Comparison of ENCODE assay signal across 16 cellular contexts in genomic region chr2:101734511-101735165, GRCh38. TPM values are rescaled to one million over a fixed set of nuclear protein-coding genes. Genes with fewer than 3 reads are reported as not detected.
DNase-seq lines count a peak whose midpoint lies in the region; ATAC-seq, FAIRE-seq and TF ChIP-seq lines count a peak whose summit lies in the region.
"Had no signal": no experiment of that assay in that cellular context is flagged by ENCODE, and none has a peak within 500 bp of the region (broad histone marks: within the 10 kb centered on the region; RNA-seq: fewer than 3 reads in every experiment).

No MANE protein-coding gene starts in this region.

- CTCF ChIA-PET in HepG2 (lab: Yijun Ruan, JAX; ENCODE audit: low intra/inter-chr PET ratio, low total read pairs), result no interaction called here

- H3K4me1 ChIP-seq in HepG2 (ENCODE audit: insufficient read depth, low read length) (peaks cover 100% of the 10 kb centered on the region), right lobe of liver (peaks cover 0 to 59% (median 29%) of the 10 kb centered on the region in 4 donors)

- no peak for TF ChIP-seq EP300 in HepG2 (IDR thresholded peaks at IDR 0.05; ENCODE audit: low read depth in 2 of 2, low read length in 2 of 2)
- TF ChIP-seq EP300 in HepG2 (CRISPR knock-in tag; IDR thresholded peaks at IDR 0.05; ENCODE audit: borderline replicate concordance), result no peak

- H3K9me3 ChIP-seq in HepG2 (ENCODE audit: low read length) (no peaks in the 10 kb centered on the region), right lobe of liver (no peaks in the 10 kb centered on the region)
- H3K9me3 ChIP-seq: vagina had no signal

- intact Hi-C loops in HepG2 (cut with micrococcal nuclease; ENCODE audit: unreplicated experiment) (no loop called here), right lobe of liver (cut with DNase I) (no loop called here)

- H3K27ac ChIP-seq in HepG2 (ENCODE audit: extremely low read length, insufficient read depth, low read length) (peak overlapping the region; percentile 40), right lobe of liver (no peak overlapping the region)
- H3K27ac ChIP-seq: KMS-11, vagina had no signal

- in situ Hi-C loops in HepG2 (cut with HindIII; ENCODE audit: extremely low pct_ligation_motif_present, low pct_unique_long_range_greater_than_20kb), result no loop called here

- H3K27ac Mint-ChIP-seq in naive B cell, result peak overlapping the region; percentile 54 to 93 (median 82)

- ATAC-seq in HepG2 (no peak), right lobe of liver (no peak), naive B cell (ENCODE audit: low read depth in 2 of 2) (no peak), HG02884 (IDR thresholded peaks at IDR 0.05; ENCODE audit: unreplicated experiment) (no peak), HG03432 (IDR thresholded peaks at IDR 0.05; ENCODE audit: unreplicated experiment) (no peak), GM18502 (IDR thresholded peaks at IDR 0.05; ENCODE audit: poor library complexity, unreplicated experiment) (no peak), GM18907 (IDR thresholded peaks at IDR 0.05; ENCODE audit: unreplicated experiment) (no peak)

- TF ChIP-seq POLR2A in HepG2 (IDR thresholded peaks at IDR 0.05; ENCODE audit: insufficient read depth in 1 of 2, low read depth in 2 of 2, low read length in 2 of 2) (no peak), right lobe of liver (IDR thresholded peaks at IDR 0.05) (no peak)

- H3K36me3 Mint-ChIP-seq in naive B cell, result peaks cover 0 to 4% of the 10 kb centered on the region in 2 donors

- H3K4me1 Mint-ChIP-seq in naive B cell, result peaks cover 63 to 97% (median 89%) of the 10 kb centered on the region in 3 donors

- H3K4me2 ChIP-seq in HepG2 (ENCODE audit: low read depth, low read length), result peak overlapping the region; percentile 26

- H2AFZ ChIP-seq in HepG2 (ENCODE audit: low read length), result no peak overlapping the region

- H3K36me3 ChIP-seq in HepG2 (replicated peaks in 1 of 2; ENCODE audit: control insufficient read depth in 1 of 2, insufficient read depth in 2 of 2, low read length in 2 of 2) (peaks cover 4 to 8% of the 10 kb centered on the region in 2 experiments; a peak in 4 of 5 replicates), right lobe of liver (no peaks in the 10 kb centered on the region)
- H3K36me3 ChIP-seq: vagina had no signal

- BruUV-seq in HepG2 (replicated peaks; lab: Mats Ljungman, UMichigan), result no TSS peak

- no peak for TF ChIP-seq RAD21 in HepG2 (CRISPR knock-in tag; IDR thresholded peaks at IDR 0.05)

- 0 out of 2 replicates have a peak overlapping the region, but pooled peaks have one; percentile 0 for H3K9ac ChIP-seq in HepG2 (ENCODE audit: insufficient read depth, low read depth, low read length)
- H3K9ac ChIP-seq: KMS-11 had no signal

- no peaks in the 10 kb centered on the region for H3K27me3 Mint-ChIP-seq in naive B cell

- H4K20me1 ChIP-seq in HepG2 (ENCODE audit: insufficient read depth, low read length), result peaks cover 88% of the 10 kb centered on the region

- H3K4me3 ChIP-seq in HepG2 (replicated peaks in 1 of 3; ENCODE audit: insufficient read depth in 1 of 3, low read depth in 2 of 3, low read length in 3 of 3) (no peak overlapping the region), right lobe of liver (no peak overlapping the region)
- H3K4me3 ChIP-seq: vagina had no signal

- H3K9me3 Mint-ChIP-seq in naive B cell, result no peaks in the 10 kb centered on the region

- WGBS in HepG2 (ENCODE audit: low lambda C conversion rate), result 86% methylated on average over 8 of the region's 8 CpGs
- WGBS in right lobe of liver (ENCODE audit: insufficient coverage, low coverage, low lambda C conversion rate, missing lambda C conversion rate), result 86% methylated on average over 8 of the region's 8 CpGs

- DNase-seq in HepG2 (ENCODE audit: low spot score) (no peak), right lobe of liver (no peak), cerebellum (ENCODE audit: low spot score) (peak; percentile 78), naive B cell (no peak)
- DNase-seq: activated CD4-positive, CD25-positive, alpha-beta regulatory T cell; activated T-cell treated with anti-CD3 and anti-CD28 coated beads for 4 hours; DND-41; NCI-H1930; occipital lobe had no signal

- no peaks in the 10 kb centered on the region for H3K27me3 ChIP-seq in HepG2 (ENCODE audit: control insufficient read depth in 1 of 2, insufficient read depth in 2 of 2, low read length in 2 of 2)
- no peaks in the 10 kb centered on the region for H3K27me3 ChIP-seq in right lobe of liver
- H3K27me3 ChIP-seq: vagina had no signal

- H3K79me2 ChIP-seq in HepG2 (ENCODE audit: insufficient read depth, low read length), result peaks cover 99% of the 10 kb centered on the region

- peak overlapping the region in 6 of 8 donors; percentile 5 to 64 (median 43) for H3K4me3 Mint-ChIP-seq in naive B cell

- FAIRE-seq in HepG2 (lab: Jason Lieb, UNC), result no peak
- FAIRE-seq: GM12891 had no signal

- no peak for TF ChIP-seq CTCF in HepG2 (CRISPR knock-in tag; IDR thresholded peaks at IDR 0.05)
- no peak for TF ChIP-seq CTCF in right lobe of liver (IDR thresholded peaks at IDR 0.05)

- POLR2A ChIA-PET in HepG2 (lab: Yijun Ruan, JAX), result interaction anchor here (1.1 to 2.3 kb wide), 3 partner anchors 13 to 96 kb away, joined by 3 to 21 read pairs (median 7); no protein-coding TSS in a partner anchor

TF ChIP-seq in HepG2, 621 proteins besides CTCF, POLR2A, EP300 and RAD21:
- TF ChIP-seq RBM22 (optimal IDR thresholded peaks at IDR 0.05; ENCODE audit: low read length) (peak; percentile 35), CREB1 (IDR thresholded peaks at IDR 0.05) (no peak), CREB1 (CRISPR knock-in tag; IDR thresholded peaks at IDR 0.05) (0 out of 2 replicates have a peak, but pooled peaks have one; percentile 36), ZNF572 (CRISPR knock-in tag; IDR thresholded peaks at IDR 0.05) (0 out of 2 replicates have a peak, but pooled peaks have one; percentile 19), KLF6 (CRISPR knock-in tag; IDR thresholded peaks at IDR 0.05) (peak; percentile 9; the same call in 1 of the 2 replicates), ARHGAP35 (CRISPR knock-in tag; IDR thresholded peaks at IDR 0.05; ENCODE audit: borderline replicate concordance) (no peak), ZNF501 (CRISPR knock-in tag; IDR thresholded peaks at IDR 0.05) (peak; percentile 35; the same call in 1 of the 2 replicates)

RNA-seq across cellular contexts. Expression of gene MAP4K4, which starts 37.1 kb away (rescaled TPM):
- 264 and 301 TPM in 2 replicates for total RNA-seq in HepG2 (2016; rRNA removed; fragmentation: Illumina TruSeq; extraction: Trizol)
- 62.1 and 62.9 TPM in 2 replicates for total RNA-seq in HepG2 (2016; cell fraction: cytosol; rRNA removed; fragmentation: Illumina TruSeq; extraction: Trizol; ENCODE audit: low read depth)
- 264 and 269 TPM in 2 replicates for total RNA-seq in HepG2 (2016; cell fraction: insoluble cytoplasmic fraction; rRNA removed; fragmentation: Illumina TruSeq; extraction: Trizol)
- total RNA-seq in HepG2 (2016; cell fraction: membrane; rRNA removed; fragmentation: Illumina TruSeq; extraction: Trizol), result 200 and 238 TPM in 2 replicates
- 292 and 308 TPM in 2 replicates for total RNA-seq in HepG2 (2016; cell fraction: nucleus; rRNA removed; fragmentation: Illumina TruSeq; extraction: Trizol)
- polyA plus RNA-seq in HepG2 (2011; rRNA removed), result 101 and 105 TPM in 2 replicates
- polyA plus RNA-seq in HepG2 (2011; cell fraction: cytosol; rRNA removed), result 67.0 and 72.8 TPM in 2 replicates
- 261 and 287 TPM in 2 replicates for polyA plus RNA-seq in HepG2 (2011; cell fraction: nucleus; rRNA removed)
- 138 and 155 TPM in 2 replicates for polyA plus RNA-seq in HepG2 (2012)
- 48.8 and 52.9 TPM in 2 replicates for polyA plus RNA-seq in HepG2 (2016; cell fraction: cytosol; fragmentation: Illumina TruSeq; extraction: Trizol; ENCODE audit: low read depth)
- 269 and 298 TPM in 2 replicates for polyA plus RNA-seq in HepG2 (2016; cell fraction: insoluble cytoplasmic fraction; fragmentation: Illumina TruSeq; extraction: Trizol; ENCODE audit: low read depth)
- polyA plus RNA-seq in HepG2 (2016; cell fraction: membrane; fragmentation: Illumina TruSeq; extraction: Trizol; ENCODE audit: low read depth), result 137 and 163 TPM in 2 replicates
- 298 and 312 TPM in 2 replicates for polyA plus RNA-seq in HepG2 (2016; cell fraction: nucleus; fragmentation: Illumina TruSeq; extraction: Trizol; ENCODE audit: insufficient read depth, low read depth)
- 84.0 and 279 TPM in 2 replicates for polyA minus RNA-seq in HepG2 (2011; rRNA and poly(A)+ RNA removed; ENCODE audit: low replicate concordance)
- polyA minus RNA-seq in HepG2 (2011; cell fraction: cytosol; rRNA and poly(A)+ RNA removed), result 99.4 and 99.7 TPM in 2 replicates
- 680 and 703 TPM in 2 replicates for polyA minus RNA-seq in HepG2 (2011; cell fraction: nucleus; rRNA and poly(A)+ RNA removed)
- 10 to 100 TPM; 29.8 to 36.5 (median 31.1) TPM for total RNA-seq in right lobe of liver
- total RNA-seq in cerebellum, result 190 TPM
- polyA plus RNA-seq in naive B cell (ENCODE audit: low read depth in 6 of 6), result 10 to 100 TPM; 11.8 to 36.0 (median 20.3) TPM
